In genomic region chr10:3325954-3326353, GRCh38 we compare ENCODE assay signal across 22 cellular contexts.
DNase-seq lines count a peak whose midpoint lies in the region; ATAC-seq, FAIRE-seq and TF ChIP-seq lines count a peak whose summit lies in the region.
"Had no signal": no experiment of that assay in that cellular context is flagged by ENCODE, and none has a peak within 500 bp of the region (broad histone marks: within the 10 kb centered on the region; RNA-seq: fewer than 3 reads in every experiment).

No MANE protein-coding gene starts in this region.

- peak overlapping the region; percentile 8 for H4K8ac ChIP-seq in mesenchymal stem cell (ENCODE audit: low read length)

- no peak overlapping the region for H3K4me3 Mint-ChIP-seq in dendritic cell treated with granulocyte-macrophage colony-stimulating factor and Interleukin-4, amounts not matched to agents 40 ng/mL and 50 ng/mL, for 4 days
- H3K4me3 Mint-ChIP-seq in activated CD8-positive, alpha-beta memory T cell treated with anti-CD3 and anti-CD28 coated beads, Interleukin-2, amount 10 ng/mL, durations not matched to agents 7 days and 5 days: no peak overlapping the region
- H3K4me3 Mint-ChIP-seq in mesothelial cell of epicardium: no peak overlapping the region
- H3K4me3 Mint-ChIP-seq: B cell; CD4-positive, alpha-beta T cell had no signal

- no peaks in the 10 kb centered on the region for H3K36me3 Mint-ChIP-seq in dendritic cell treated with granulocyte-macrophage colony-stimulating factor and Interleukin-4, amounts not matched to agents 40 ng/mL and 50 ng/mL, for 4 days (ENCODE audit: low read depth)
- H3K36me3 Mint-ChIP-seq in activated CD8-positive, alpha-beta memory T cell treated with anti-CD3 and anti-CD28 coated beads, Interleukin-2, amount 10 ng/mL, durations not matched to agents 7 days and 5 days: no peaks in the 10 kb centered on the region
- no peaks in the 10 kb centered on the region for H3K36me3 Mint-ChIP-seq in mesothelial cell of epicardium
- H3K36me3 Mint-ChIP-seq: CD8-positive, alpha-beta memory T cell had no signal

- TF ChIP-seq EP300 in HepG2 (IDR thresholded peaks at IDR 0.05; ENCODE audit: low read depth in 2 of 2, low read length in 2 of 2) (no peak), HepG2 (CRISPR knock-in tag; IDR thresholded peaks at IDR 0.05; ENCODE audit: borderline replicate concordance) (no peak)

- no peak for TF ChIP-seq RAD21 in HepG2 (CRISPR knock-in tag; IDR thresholded peaks at IDR 0.05)

- peaks cover 3% of the 10 kb centered on the region for H3K9me3 Mint-ChIP-seq in dendritic cell treated with granulocyte-macrophage colony-stimulating factor and Interleukin-4, amounts not matched to agents 40 ng/mL and 50 ng/mL, for 4 days
- H3K9me3 Mint-ChIP-seq in activated CD8-positive, alpha-beta memory T cell treated with anti-CD3 and anti-CD28 coated beads, Interleukin-2, amount 10 ng/mL, durations not matched to agents 7 days and 5 days (ENCODE audit: low read depth): no peaks in the 10 kb centered on the region
- H3K9me3 Mint-ChIP-seq in mesothelial cell of epicardium: peaks cover 2% of the 10 kb centered on the region
- H3K9me3 Mint-ChIP-seq: CD4-positive, alpha-beta T cell had no signal

- TF ChIP-seq POLR2A in HepG2 (IDR thresholded peaks at IDR 0.05; ENCODE audit: insufficient read depth in 1 of 2, low read depth in 2 of 2, low read length in 2 of 2): no peak
- no peak for TF ChIP-seq POLR2A in right lobe of liver (IDR thresholded peaks at IDR 0.05)

- H3K9ac ChIP-seq in HepG2 (ENCODE audit: insufficient read depth, low read depth, low read length) (no peak overlapping the region), mesenchymal stem cell (ENCODE audit: low read length) (no peak overlapping the region)
- H3K9ac ChIP-seq: BLaER1 had no signal

- peak overlapping the region; percentile 61 for H3K27ac Mint-ChIP-seq in dendritic cell treated with granulocyte-macrophage colony-stimulating factor and Interleukin-4, amounts not matched to agents 40 ng/mL and 50 ng/mL, for 4 days
- H3K27ac Mint-ChIP-seq in activated CD8-positive, alpha-beta memory T cell treated with anti-CD3 and anti-CD28 coated beads, Interleukin-2, amount 10 ng/mL, durations not matched to agents 7 days and 5 days: no peak overlapping the region
- no peak overlapping the region for H3K27ac Mint-ChIP-seq in mesothelial cell of epicardium
- H3K27ac Mint-ChIP-seq: B cell; CD4-positive, alpha-beta T cell had no signal

- H3K4me1 Mint-ChIP-seq in dendritic cell treated with granulocyte-macrophage colony-stimulating factor and Interleukin-4, amounts not matched to agents 40 ng/mL and 50 ng/mL, for 4 days (ENCODE audit: low read depth): peaks cover 23% of the 10 kb centered on the region
- H3K4me1 Mint-ChIP-seq in activated CD8-positive, alpha-beta memory T cell treated with anti-CD3 and anti-CD28 coated beads, Interleukin-2, amount 10 ng/mL, durations not matched to agents 7 days and 5 days: no peaks in the 10 kb centered on the region
- H3K4me1 Mint-ChIP-seq in mesothelial cell of epicardium: peaks cover 14% of the 10 kb centered on the region
- H3K4me1 Mint-ChIP-seq: B cell had no signal

- H4K20me1 ChIP-seq in HepG2 (ENCODE audit: insufficient read depth, low read length): no peaks in the 10 kb centered on the region
- H4K20me1 ChIP-seq: BLaER1 had no signal

- POLR2A ChIA-PET in HepG2 (lab: Yijun Ruan, JAX): no interaction called here

- H2BK120ac ChIP-seq in mesenchymal stem cell (ENCODE audit: low read depth, low read length): no peak overlapping the region

- FAIRE-seq in HepG2 (lab: Jason Lieb, UNC): no peak
- FAIRE-seq: A204.1, GM12892, H54 had no signal

- 34% methylated on average over 5 of the region's 5 CpGs for WGBS in HepG2 (ENCODE audit: low lambda C conversion rate)
- 83% methylated on average over 5 of the region's 5 CpGs for WGBS in right lobe of liver (ENCODE audit: insufficient coverage, low coverage, low lambda C conversion rate, missing lambda C conversion rate)
- 100% methylated on average over 1 of the region's 5 CpGs for WGBS in mesenchymal stem cell

- H3K18ac ChIP-seq in mesenchymal stem cell (ENCODE audit: low read depth in 1 of 2, low read length in 2 of 2): no peak overlapping the region

- H3K9me3 ChIP-seq in HepG2 (ENCODE audit: low read length) (no peaks in the 10 kb centered on the region), right lobe of liver (no peaks in the 10 kb centered on the region), mesenchymal stem cell (ENCODE audit: control insufficient read depth, low read length) (no peaks in the 10 kb centered on the region)
- H3K9me3 ChIP-seq: HAP-1 had no signal

- H3K4me3 ChIP-seq in HepG2 (replicated peaks in 1 of 3; ENCODE audit: insufficient read depth in 1 of 3, low read depth in 2 of 3, low read length in 3 of 3) (no peak overlapping the region), right lobe of liver (no peak overlapping the region), mesenchymal stem cell (ENCODE audit: insufficient read depth in 1 of 2, low read depth in 1 of 2, low read length in 2 of 2) (no peak overlapping the region)
- H3K4me3 ChIP-seq: BLaER1, HAP-1 had no signal

- H3K4me1 ChIP-seq in HepG2 (ENCODE audit: insufficient read depth, low read length) (no peaks in the 10 kb centered on the region), right lobe of liver (no peaks in the 10 kb centered on the region), mesenchymal stem cell (ENCODE audit: control insufficient read depth, insufficient read depth, low read depth, low read length) (peaks cover 3% of the 10 kb centered on the region)
- H3K4me1 ChIP-seq: BLaER1, HAP-1 had no signal

- H2AK5ac ChIP-seq in mesenchymal stem cell (ENCODE audit: low read length, severe bottlenecking): no peak overlapping the region

- BruUV-seq in HepG2 (replicated peaks; lab: Mats Ljungman, UMichigan): no TSS peak

- no peaks in the 10 kb centered on the region for H3K79me2 ChIP-seq in HepG2 (ENCODE audit: insufficient read depth, low read length)

- H4K91ac ChIP-seq in mesenchymal stem cell (ENCODE audit: low read length): no peak overlapping the region

- in situ Hi-C loops in HepG2 (cut with HindIII; ENCODE audit: extremely low pct_ligation_motif_present, low pct_unique_long_range_greater_than_20kb): no loop called here

- H3K36me3 ChIP-seq in HepG2 (replicated peaks in 1 of 2; ENCODE audit: control insufficient read depth in 1 of 2, insufficient read depth in 2 of 2, low read length in 2 of 2) (no peaks in the 10 kb centered on the region), right lobe of liver (no peaks in the 10 kb centered on the region), mesenchymal stem cell (ENCODE audit: control insufficient read depth in 1 of 2, insufficient read depth in 2 of 2, low read depth in 1 of 2, low read length in 2 of 2) (no peaks in the 10 kb centered on the region)
- H3K36me3 ChIP-seq: BLaER1, HAP-1 had no signal

- ATAC-seq in HepG2: no peak
- no peak for ATAC-seq in right lobe of liver
- no peak for ATAC-seq in activated CD8-positive, alpha-beta memory T cell treated with anti-CD3 and anti-CD28 coated beads, Interleukin-2, amount 10 ng/mL, durations not matched to agents 7 days and 5 days

- DNase-seq in HepG2 (ENCODE audit: low spot score) (no peak), right lobe of liver (no peak), mesenchymal stem cell (no peak), mesothelial cell of epicardium (ENCODE audit: low spot score in 2 of 2, unreplicated experiment in 2 of 2) (no peak), NCI-H2196 treated with DMSO at 0.1 percent for 48 hours (lab: John Stamatoyannopoulos, UW; ENCODE audit: unreplicated experiment) (no peak)
- DNase-seq in activated CD8-positive, alpha-beta memory T cell treated with anti-CD3 and anti-CD28 coated beads, Interleukin-2, amount 10 ng/mL, durations not matched to agents 7 days and 5 days: no peak
- DNase-seq: Calu3; CD4-positive, alpha-beta T cell; CD8-positive, alpha-beta memory T cell; DMS53; DMS79 treated with DMSO at 0.1 percent for 48 hours; GF-D8; GOT3 had no signal

- H3K23ac ChIP-seq in mesenchymal stem cell (ENCODE audit: low read length in 2 of 2): no peak overlapping the region

- TF ChIP-seq CTCF in HepG2 (CRISPR knock-in tag; IDR thresholded peaks at IDR 0.05) (no peak), right lobe of liver (IDR thresholded peaks at IDR 0.05) (no peak), mesothelial cell of epicardium (IDR thresholded peaks at IDR 0.05; ENCODE audit: unreplicated experiment) (no peak)

- H3K27me3 Mint-ChIP-seq in dendritic cell treated with granulocyte-macrophage colony-stimulating factor and Interleukin-4, amounts not matched to agents 40 ng/mL and 50 ng/mL, for 4 days: no peaks in the 10 kb centered on the region
- H3K27me3 Mint-ChIP-seq in activated CD8-positive, alpha-beta memory T cell treated with anti-CD3 and anti-CD28 coated beads, Interleukin-2, amount 10 ng/mL, durations not matched to agents 7 days and 5 days: peaks cover 15% of the 10 kb centered on the region
- no peaks in the 10 kb centered on the region for H3K27me3 Mint-ChIP-seq in mesothelial cell of epicardium (ENCODE audit: low read depth)
- H3K27me3 Mint-ChIP-seq: B cell; CD4-positive, alpha-beta T cell had no signal

- no peaks in the 10 kb centered on the region for H3K79me1 ChIP-seq in mesenchymal stem cell (replicated peaks; ENCODE audit: low read length, poor library complexity, severe bottlenecking)

- no peak overlapping the region for H3K4ac ChIP-seq in mesenchymal stem cell (ENCODE audit: low read depth in 1 of 2, low read length in 2 of 2)

- H3K4me2 ChIP-seq in HepG2 (ENCODE audit: low read depth, low read length) (no peak overlapping the region), mesenchymal stem cell (ENCODE audit: low read length, poor library complexity, severe bottlenecking) (no peak overlapping the region)
- H3K4me2 ChIP-seq: BLaER1 had no signal

- H2BK12ac ChIP-seq in mesenchymal stem cell (ENCODE audit: low read length in 2 of 2): no peak overlapping the region

- intact Hi-C loops in HepG2 (cut with micrococcal nuclease; ENCODE audit: unreplicated experiment) (no loop called here), right lobe of liver (cut with DNase I) (no loop called here)
- intact Hi-C loops in dendritic cell treated with granulocyte-macrophage colony-stimulating factor and Interleukin-4, amounts not matched to agents 40 ng/mL and 50 ng/mL, for 4 days (cut with micrococcal nuclease): no loop called here

- H2BK5ac ChIP-seq in mesenchymal stem cell (ENCODE audit: low read depth, low read length, poor library complexity, severe bottlenecking): no peak overlapping the region

- H2AFZ ChIP-seq in HepG2 (ENCODE audit: low read length) (no peak overlapping the region), mesenchymal stem cell (ENCODE audit: low read depth, low read length) (no peak overlapping the region)

- H3K27me3 ChIP-seq in HepG2 (ENCODE audit: control insufficient read depth in 1 of 2, insufficient read depth in 2 of 2, low read length in 2 of 2) (peaks cover 1 to 15% of the 10 kb centered on the region in 2 experiments; a peak in 3 of 5 replicates), right lobe of liver (no peaks in the 10 kb centered on the region), mesenchymal stem cell (ENCODE audit: control insufficient read depth in 1 of 2, insufficient read depth in 1 of 2, low read length in 2 of 2) (no peaks in the 10 kb centered on the region)
- H3K27me3 ChIP-seq: BLaER1 had no signal

- H3K27ac ChIP-seq in HepG2 (ENCODE audit: extremely low read length, insufficient read depth, low read length): no peak overlapping the region
- no peak overlapping the region for H3K27ac ChIP-seq in right lobe of liver
- H3K27ac ChIP-seq in mesenchymal stem cell (ENCODE audit: low read length, poor library complexity, severe bottlenecking): no peak overlapping the region
- H3K27ac ChIP-seq: 22Rv1, BLaER1, C4-2B had no signal

- no peak overlapping the region for H3K14ac ChIP-seq in mesenchymal stem cell (ENCODE audit: low read length in 2 of 2)

- CTCF ChIA-PET in HepG2 (lab: Yijun Ruan, JAX; ENCODE audit: low intra/inter-chr PET ratio, low total read pairs): no interaction called here
- CTCF ChIA-PET in activated CD8-positive, alpha-beta memory T cell treated with anti-CD3 and anti-CD28 coated beads, Interleukin-2, amount 10 ng/mL, durations not matched to agents 7 days and 5 days (lab: Charles Lee): no interaction called here

- H2BK15ac ChIP-seq in mesenchymal stem cell (ENCODE audit: low read depth, poor library complexity, severe bottlenecking): no peak overlapping the region
